Comparison of ENCODE assay signal across 14 cellular contexts in genomic region chr18:62778976-62779869, GRCh38.
DNase-seq lines count a peak whose midpoint lies in the region; ATAC-seq lines count a peak whose summit lies in the region.
"Had no signal": no experiment of that assay in that cellular context is flagged by ENCODE, and none has a peak within 500 bp of the region (broad histone marks: within the 10 kb centered on the region; RNA-seq: fewer than 3 reads in every experiment).

No MANE protein-coding gene starts in this region.

- H3K4me3 Mint-ChIP-seq in activated naive CD4-positive, alpha-beta T cell treated with anti-CD3 and anti-CD28 coated beads, Interleukin-2, amount 10 ng/mL, durations not matched to agents 7 days and 5 days: no peak overlapping the region
- H3K4me3 Mint-ChIP-seq in activated naive CD8-positive, alpha-beta T cell treated with anti-CD3 and anti-CD28 coated beads, Interleukin-2, amount 50 U/mL, for 24 hours: peak overlapping the region; percentile 31
- H3K4me3 Mint-ChIP-seq in stimulated activated naive CD8-positive, alpha-beta T cell treated with anti-CD3 and anti-CD28 coated beads, Interleukin-15, Interleukin-2, amounts not matched to agents 100 ng/mL and 50 ng/mL, for 24 hours: peak overlapping the region; percentile 38

- peaks cover 5% of the 10 kb centered on the region for H3K4me1 Mint-ChIP-seq in activated naive CD4-positive, alpha-beta T cell treated with anti-CD3 and anti-CD28 coated beads, Interleukin-2, amount 10 ng/mL, durations not matched to agents 7 days and 5 days
- peaks cover 64% of the 10 kb centered on the region for H3K4me1 Mint-ChIP-seq in activated naive CD8-positive, alpha-beta T cell treated with anti-CD3 and anti-CD28 coated beads, Interleukin-2, amount 50 U/mL, for 24 hours
- peaks cover 66% of the 10 kb centered on the region for H3K4me1 Mint-ChIP-seq in stimulated activated naive CD8-positive, alpha-beta T cell treated with anti-CD3 and anti-CD28 coated beads, Interleukin-15, Interleukin-2, amounts not matched to agents 100 ng/mL and 50 ng/mL, for 24 hours (ENCODE audit: low read depth)

- ATAC-seq in activated naive CD4-positive, alpha-beta T cell treated with anti-CD3 and anti-CD28 coated beads, Interleukin-2, amount 50 U/mL, for 72 hours: peak; percentile 89 to 92
- ATAC-seq in activated naive CD8-positive, alpha-beta T cell treated with anti-CD3 and anti-CD28 coated beads, Interleukin-2, amount 50 U/mL, for 24 hours: peak; percentile 95
- ATAC-seq in GM18867 (IDR thresholded peaks at IDR 0.05; ENCODE audit: unreplicated experiment) (no peak), HG03460 (IDR thresholded peaks at IDR 0.05; ENCODE audit: unreplicated experiment) (no peak), HG02981 (IDR thresholded peaks at IDR 0.05; ENCODE audit: unreplicated experiment) (no peak)

- CTCF ChIA-PET in activated naive CD4-positive, alpha-beta T cell treated with anti-CD3 and anti-CD28 coated beads, Interleukin-2, amount 10 ng/mL, durations not matched to agents 7 days and 5 days (lab: Charles Lee): interaction anchor here (0.6 kb wide), 1 partner anchor 203 kb away, joined by 3 read pairs; no protein-coding TSS in a partner anchor

- no peak for DNase-seq in activated naive CD4-positive, alpha-beta T cell treated with anti-CD3 and anti-CD28 coated beads, Interleukin-2, amount 50 U/mL, for 72 hours (ENCODE audit: low spot score in 2 of 2)
- no peak for DNase-seq in activated naive CD4-positive, alpha-beta T cell treated with anti-CD3 and anti-CD28 coated beads, Interleukin-2, amount 10 ng/mL, durations not matched to agents 7 days and 5 days
- DNase-seq in NCI-H146 treated with DMSO at 0.1 percent for 48 hours (lab: John Stamatoyannopoulos, UW; ENCODE audit: unreplicated experiment): peak; percentile 86
- no peak for DNase-seq in activated naive CD8-positive, alpha-beta T cell treated with anti-CD3 and anti-CD28 coated beads, Interleukin-2, amount 50 U/mL, for 24 hours
- DNase-seq: activated naive CD4-positive, alpha-beta T cell treated with Interleukin-2 at 50 U/mL for 16 hours; BE2C; EL; kidney glomerular epithelial cell; stimulated activated CD4-positive, alpha-beta T cell treated with anti-CD3 and anti-CD28 coated beads, Interleukin-2, amount 100 ng/mL, for 24 hours; SW 1271 had no signal

- peak overlapping the region; percentile 74 to 80 for H3K27ac Mint-ChIP-seq in activated naive CD4-positive, alpha-beta T cell treated with anti-CD3 and anti-CD28 coated beads, Interleukin-2, amount 50 U/mL, for 72 hours
- no peak overlapping the region for H3K27ac Mint-ChIP-seq in activated naive CD4-positive, alpha-beta T cell treated with anti-CD3 and anti-CD28 coated beads, Interleukin-2, amount 10 ng/mL, durations not matched to agents 7 days and 5 days
- peak overlapping the region; percentile 89 for H3K27ac Mint-ChIP-seq in activated naive CD8-positive, alpha-beta T cell treated with anti-CD3 and anti-CD28 coated beads, Interleukin-2, amount 50 U/mL, for 24 hours
- H3K27ac Mint-ChIP-seq in stimulated activated naive CD8-positive, alpha-beta T cell treated with anti-CD3 and anti-CD28 coated beads, Interleukin-15, Interleukin-2, amounts not matched to agents 100 ng/mL and 50 ng/mL, for 24 hours: peak overlapping the region; percentile 88

- no peaks in the 10 kb centered on the region for H3K27me3 Mint-ChIP-seq in activated naive CD4-positive, alpha-beta T cell treated with anti-CD3 and anti-CD28 coated beads, Interleukin-2, amount 10 ng/mL, durations not matched to agents 7 days and 5 days
- H3K27me3 Mint-ChIP-seq in activated naive CD8-positive, alpha-beta T cell treated with anti-CD3 and anti-CD28 coated beads, Interleukin-2, amount 50 U/mL, for 24 hours: no peaks in the 10 kb centered on the region
- no peaks in the 10 kb centered on the region for H3K27me3 Mint-ChIP-seq in stimulated activated naive CD8-positive, alpha-beta T cell treated with anti-CD3 and anti-CD28 coated beads, Interleukin-15, Interleukin-2, amounts not matched to agents 100 ng/mL and 50 ng/mL, for 24 hours

- H3K36me3 Mint-ChIP-seq in activated naive CD4-positive, alpha-beta T cell treated with anti-CD3 and anti-CD28 coated beads, Interleukin-2, amount 50 U/mL, for 72 hours: no peaks in the 10 kb centered on the region
- no peaks in the 10 kb centered on the region for H3K36me3 Mint-ChIP-seq in activated naive CD4-positive, alpha-beta T cell treated with anti-CD3 and anti-CD28 coated beads, Interleukin-2, amount 10 ng/mL, durations not matched to agents 7 days and 5 days
- no peaks in the 10 kb centered on the region for H3K36me3 Mint-ChIP-seq in activated naive CD8-positive, alpha-beta T cell treated with anti-CD3 and anti-CD28 coated beads, Interleukin-2, amount 50 U/mL, for 24 hours (ENCODE audit: low read depth)
- no peaks in the 10 kb centered on the region for H3K36me3 Mint-ChIP-seq in stimulated activated naive CD8-positive, alpha-beta T cell treated with anti-CD3 and anti-CD28 coated beads, Interleukin-15, Interleukin-2, amounts not matched to agents 100 ng/mL and 50 ng/mL, for 24 hours (ENCODE audit: low read depth)

- H3K9me3 Mint-ChIP-seq in activated naive CD4-positive, alpha-beta T cell treated with anti-CD3 and anti-CD28 coated beads, Interleukin-2, amount 50 U/mL, for 72 hours: no peaks in the 10 kb centered on the region
- H3K9me3 Mint-ChIP-seq in activated naive CD4-positive, alpha-beta T cell treated with anti-CD3 and anti-CD28 coated beads, Interleukin-2, amount 10 ng/mL, durations not matched to agents 7 days and 5 days: no peaks in the 10 kb centered on the region
- H3K9me3 Mint-ChIP-seq in activated naive CD8-positive, alpha-beta T cell treated with anti-CD3 and anti-CD28 coated beads, Interleukin-2, amount 50 U/mL, for 24 hours: no peaks in the 10 kb centered on the region
- no peaks in the 10 kb centered on the region for H3K9me3 Mint-ChIP-seq in stimulated activated naive CD8-positive, alpha-beta T cell treated with anti-CD3 and anti-CD28 coated beads, Interleukin-15, Interleukin-2, amounts not matched to agents 100 ng/mL and 50 ng/mL, for 24 hours

Comparison
In these comparisons a context has a peak if more than half of its experiments do, and no peak if none do; other contexts are left out.
1. ATAC-seq: peak in activated naive CD4-positive, alpha-beta T cell treated with anti-CD3 and anti-CD28 coated beads, Interleukin-2, amount 50 U/mL, for 72 hours (2 of 2) and activated naive CD8-positive, alpha-beta T cell treated with anti-CD3 and anti-CD28 coated beads, Interleukin-2, amount 50 U/mL, for 24 hours (single experiment); none in GM18867 (single experiment), HG03460 (single experiment) and HG02981 (single experiment).